Comparison of ENCODE assay signal across 23 cellular contexts in genomic region chr3:109117939-109118338, GRCh38. TPM values are rescaled to one million over a fixed set of nuclear protein-coding genes. Genes with fewer than 3 reads are reported as not detected.
DNase-seq lines count a peak whose midpoint lies in the region; ATAC-seq and TF ChIP-seq lines count a peak whose summit lies in the region.
"Had no signal": no experiment of that assay in that cellular context is flagged by ENCODE, and none has a peak within 500 bp of the region (broad histone marks: within the 10 kb centered on the region; RNA-seq: fewer than 3 reads in every experiment).

Gene MORC1 (minus strand): TSS chr3:109118134. CDS start chr3:109118059, 75 bp downstream.

- H3K4me3 ChIP-seq in upper lobe of right lung, result no peak within 1 kb of the TSS
- H3K4me3 ChIP-seq: GM23248 had no signal

- no peak within 1 kb of the TSS for H3K4ac ChIP-seq in H9 (ENCODE audit: low read depth, low read length)

- H3K27me3 Mint-ChIP-seq in H9 (ENCODE audit: low read depth) (peaks cover 1% of the 10 kb centered on the region; the same call in 1 of the 2 replicates), WTC11 (ENCODE audit: low read depth) (peaks cover 5% of the 10 kb centered on the region), nephron progenitor cell (ENCODE audit: low read depth, poor library complexity) (peaks cover 8% of the 10 kb centered on the region)

- H3K9me3 Mint-ChIP-seq in H9, result peaks cover 8 to 9% of the 10 kb centered on the region in 2 experiments; a peak in 4 of 5 replicates
- peaks cover 9% of the 10 kb centered on the region for H3K9me3 Mint-ChIP-seq in WTC11
- peaks cover 25% of the 10 kb centered on the region for H3K9me3 Mint-ChIP-seq in nephron progenitor cell

- no peak within 1 kb of the TSS for H2BK120ac ChIP-seq in H9 (ENCODE audit: low read depth, low read length, poor library complexity, severe bottlenecking)

- H3K18ac ChIP-seq in H9 (ENCODE audit: insufficient read length, low read depth, low read length), result no peak within 1 kb of the TSS

- peak; percentile 38 for DNase-seq in H9
- DNase-seq in WTC11 (ENCODE audit: low spot score), result peak; percentile 14
- no peak for DNase-seq in nephron progenitor cell
- no peak for DNase-seq in upper lobe of right lung
- DNase-seq in NCI-H2107 treated with DMSO at 0.1 percent for 48 hours (lab: John Stamatoyannopoulos, UW; ENCODE audit: unreplicated experiment), result no peak
- no peak for DNase-seq in NCI-H1436 (lab: John Stamatoyannopoulos, UW)
- DNase-seq: BE2C; CD4-positive, CD25-positive, alpha-beta regulatory T cell; EL; GF-D8; GM23248; Karpas-422; NCI-H1694 treated with DMSO at 0.1 percent for 48 hours; NCI-H2107; NCI-H510A treated with DMSO at 0.1 percent for 48 hours; NCI-H748 treated with DMSO at 0.1 percent for 48 hours; NK-92 treated with Interleukin-12 subunit alpha and Interleukin-12 subunit beta, amount 100 ng/mL, for 24 hours had no signal

- intact Hi-C loops in upper lobe of right lung (cut with DNase I), result no loop called here

- H3K36me3 Mint-ChIP-seq in H9 (ENCODE audit: insufficient read depth in 1 of 3, low read depth in 3 of 3), result peaks cover 4 to 8% (median 7%) of the 10 kb centered on the region in 3 experiments; a peak in 4 of 7 replicates
- peaks cover 9% of the 10 kb centered on the region for H3K36me3 Mint-ChIP-seq in WTC11
- peaks cover 15% of the 10 kb centered on the region for H3K36me3 Mint-ChIP-seq in nephron progenitor cell (ENCODE audit: low read depth)
- H3K36me3 Mint-ChIP-seq: CD4-positive, CD25-positive, alpha-beta regulatory T cell; IgD-negative memory B cell had no signal

- H4K8ac ChIP-seq in H9 (replicated peaks; ENCODE audit: insufficient read length, low read depth, low read length), result no peak within 1 kb of the TSS

- CTCF ChIA-PET in WTC11 (lab: Charles Lee), result interaction anchor here (0.7 kb wide), 1 partner anchor 106 kb away, joined by 3 read pairs; no protein-coding TSS in a partner anchor

- H3K23me2 ChIP-seq in H9 (ENCODE audit: insufficient read length, low read depth, low read length, poor library complexity, severe bottlenecking), result no peaks in the 10 kb centered on the region

- no peak within 1 kb of the TSS for H2BK5ac ChIP-seq in H9 (ENCODE audit: insufficient read length, low read length)

- POLR2A ChIA-PET in WTC11 (lab: Charles Lee), result no interaction called here

- no peak within 1 kb of the TSS for H3K9ac ChIP-seq in H9 (ENCODE audit: extremely low read depth, insufficient read length, low read length)
- H3K9ac ChIP-seq: GM23248 had no signal

- H3T11ph ChIP-seq in H9 (ENCODE audit: low read length), result no peak within 1 kb of the TSS

- H3K4me3 Mint-ChIP-seq in H9 (no peak within 1 kb of the TSS), WTC11 (no peak within 1 kb of the TSS), nephron progenitor cell (no peak within 1 kb of the TSS)
- H3K4me3 Mint-ChIP-seq: IgD-negative memory B cell had no signal

- no peak within 1 kb of the TSS for H2AFZ ChIP-seq in H9 (ENCODE audit: low read length)
- H2AFZ ChIP-seq: GM23248 had no signal

- H3K79me2 ChIP-seq in H9 (ENCODE audit: insufficient read depth, low read length), result peaks cover 2% of the 10 kb centered on the region; the same call in 1 of the 2 replicates

- H3K36me3 ChIP-seq in upper lobe of right lung, result no peaks in the 10 kb centered on the region
- H3K36me3 ChIP-seq: BE2C had no signal

- no peak within 1 kb of the TSS for H3K23ac ChIP-seq in H9 (ENCODE audit: insufficient read length, low read depth, low read length)

- H3K27ac Mint-ChIP-seq in H9 (no peak within 1 kb of the TSS; a peak in 1 of 7 replicates), WTC11 (no peak within 1 kb of the TSS), nephron progenitor cell (peak within 1 kb of the TSS; percentile 77)
- H3K27ac Mint-ChIP-seq: CD4-positive, CD25-positive, alpha-beta regulatory T cell; IgD-negative memory B cell had no signal

- no peak within 1 kb of the TSS for H2BK12ac ChIP-seq in H9 (ENCODE audit: insufficient read length, low read depth, low read length)

- no peak within 1 kb of the TSS for H2AK5ac ChIP-seq in H9 (ENCODE audit: insufficient read length, low read length)

- H3K4me2 ChIP-seq in H9 (ENCODE audit: insufficient read depth, insufficient read length, low read length), result no peak within 1 kb of the TSS

- H3K9me3 ChIP-seq in H9 (ENCODE audit: control insufficient read depth, low read depth, low read length), result no peaks in the 10 kb centered on the region
- H3K9me3 ChIP-seq in upper lobe of right lung, result no peaks in the 10 kb centered on the region
- H3K9me3 ChIP-seq: BE2C had no signal

- ATAC-seq in WTC11 (peak; percentile 26; the same call in 1 of the 2 replicates), upper lobe of right lung (peak; percentile 29), HG02642 (IDR thresholded peaks at IDR 0.05; ENCODE audit: poor library complexity, unreplicated experiment) (no peak)
- ATAC-seq: HCT116, SK-N-SH treated with all-trans-retinoic acid at 6 μM for 48 hours had no signal

- no peak within 1 kb of the TSS for H4K91ac ChIP-seq in H9 (ENCODE audit: insufficient read length, low read depth, low read length)

- no peak within 1 kb of the TSS for H3K56ac ChIP-seq in H9 (ENCODE audit: insufficient read length, low read depth, low read length)

- H3K4me1 Mint-ChIP-seq in H9 (no peaks in the 10 kb centered on the region), WTC11 (no peaks in the 10 kb centered on the region), nephron progenitor cell (peaks cover 62% of the 10 kb centered on the region)
- H3K4me1 Mint-ChIP-seq: CD4-positive, CD25-positive, alpha-beta regulatory T cell had no signal

- no peak within 1 kb of the TSS for H4K5ac ChIP-seq in H9 (ENCODE audit: insufficient read length, low read depth, low read length)

- H3K79me1 ChIP-seq in H9 (ENCODE audit: insufficient read depth, low read depth, low read length, poor library complexity, severe bottlenecking), result no peaks in the 10 kb centered on the region

- H2BK15ac ChIP-seq in H9 (ENCODE audit: low read depth, low read length), result no peak within 1 kb of the TSS

- H3K4me1 ChIP-seq in H9 (ENCODE audit: insufficient read depth, low read length), result no peaks in the 10 kb centered on the region
- H3K4me1 ChIP-seq in upper lobe of right lung, result no peaks in the 10 kb centered on the region
- H3K4me1 ChIP-seq: BE2C had no signal

- H3K14ac ChIP-seq in H9 (ENCODE audit: insufficient read depth, low read length), result no peak within 1 kb of the TSS

- no peak within 1 kb of the TSS for H2BK20ac ChIP-seq in H9 (ENCODE audit: low read depth, low read length, poor library complexity, severe bottlenecking)

- WGBS in H9 (ENCODE audit: extremely low coverage, insufficient read length, low lambda C conversion rate), result no CpG with 5 or more reads among the region's 38 CpGs

- H3K27ac ChIP-seq in H9 (ENCODE audit: insufficient read length, low read depth, low read length) (no peak within 1 kb of the TSS), upper lobe of right lung (no peak within 1 kb of the TSS)
- H3K27ac ChIP-seq: GM23248, RWPE1 had no signal

- TF ChIP-seq CTCF in H9 (conservative IDR thresholded peaks at IDR 0.05) (no peak), WTC11 (IDR thresholded peaks at IDR 0.05) (no peak), nephron progenitor cell (IDR thresholded peaks at IDR 0.05) (no peak), upper lobe of right lung (IDR thresholded peaks at IDR 0.05) (no peak)

- H3K27me3 ChIP-seq in H9 (ENCODE audit: insufficient read depth, low read length) (no peaks in the 10 kb centered on the region), upper lobe of right lung (no peaks in the 10 kb centered on the region)
- H3K27me3 ChIP-seq: BE2C had no signal

- no peaks in the 10 kb centered on the region for H4K20me1 ChIP-seq in H9 (ENCODE audit: control insufficient read depth, insufficient read depth, insufficient read length)

TF ChIP-seq in WTC11, 78 proteins besides CTCF, POLR2A, EP300 and RAD21 (continues in another document):
- TF ChIP-seq TEAD1 (CRISPR knock-in tag; IDR thresholded peaks at IDR 0.05) (no peak), GTF2I (CRISPR knock-in tag; conservative IDR thresholded peaks at IDR 0.05) (no peak), ETV6 (CRISPR knock-in tag; IDR thresholded peaks at IDR 0.05) (no peak), NFYB (CRISPR knock-in tag; conservative IDR thresholded peaks at IDR 0.05; ENCODE audit: low read depth) (no peak), KAT7 (CRISPR knock-in tag; IDR thresholded peaks at IDR 0.05; ENCODE audit: borderline replicate concordance) (no peak), ZNF317 (CRISPR knock-in tag; IDR thresholded peaks at IDR 0.05; ENCODE audit: borderline replicate concordance, low read depth) (no peak), STAT6 (CRISPR knock-in tag; conservative IDR thresholded peaks at IDR 0.05; ENCODE audit: low read depth) (no peak), CREM (CRISPR knock-in tag; IDR thresholded peaks at IDR 0.05) (no peak)
- TF ChIP-seq, protein P1, sequence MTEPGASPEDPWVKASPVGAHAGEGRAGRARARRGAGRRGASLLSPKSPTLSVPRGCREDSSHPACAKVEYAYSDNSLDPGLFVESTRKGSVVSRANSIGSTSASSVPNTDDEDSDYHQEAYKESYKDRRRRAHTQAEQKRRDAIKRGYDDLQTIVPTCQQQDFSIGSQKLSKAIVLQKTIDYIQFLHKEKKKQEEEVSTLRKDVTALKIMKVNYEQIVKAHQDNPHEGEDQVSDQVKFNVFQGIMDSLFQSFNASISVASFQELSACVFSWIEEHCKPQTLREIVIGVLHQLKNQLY (CRISPR knock-in tag; IDR thresholded peaks at IDR 0.05), result no peak

RNA-seq across cellular contexts. Expression of gene MORC1, which starts in this region (rescaled TPM):
- total RNA-seq in H9 (2021) (not detected in 2 replicates), WTC11 (2021) (not detected in 3 replicates), upper lobe of right lung (not detected)
- total RNA-seq: GM23248, MCF 10A had no signal

Comparison
In these comparisons a context has a peak if more than half of its experiments do, and no peak if none do; other contexts are left out.
1. Peak in DNase-seq in H9; RNA of the gene not detected or under 1 TPM.
2. Peak in DNase-seq and ATAC-seq in WTC11; RNA of the gene not detected or under 1 TPM.
3. Peak in ATAC-seq in upper lobe of right lung; RNA of the gene not detected or under 1 TPM.